8 cellular contexts compared by ENCODE assay signal in the genomic region with DNA sequence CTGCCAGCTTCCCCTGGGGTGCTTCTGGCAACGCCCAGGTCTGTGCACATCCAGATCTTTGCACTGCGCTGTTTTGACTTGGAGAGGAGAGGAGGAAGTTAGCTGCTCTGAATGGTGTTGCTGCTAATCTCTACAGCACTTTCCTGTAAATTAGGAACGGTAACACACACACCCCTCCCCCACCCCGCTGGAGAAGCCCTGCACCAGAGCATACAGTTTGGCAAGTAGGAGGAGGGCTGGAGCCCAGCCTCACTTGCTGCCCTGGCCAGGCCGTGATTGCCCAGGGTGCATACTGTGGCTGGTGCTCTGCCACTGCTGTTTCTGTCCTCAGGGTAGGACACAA. TPM values are rescaled to one million over a fixed set of nuclear protein-coding genes. Genes with fewer than 3 reads are reported as not detected.
DNase-seq lines count a peak whose midpoint lies in the region; ATAC-seq and TF ChIP-seq lines count a peak whose summit lies in the region.
"Not testable (repeated sequence)": the region's sequence is repeated elsewhere in the genome, so short reads cannot be mapped to it uniquely, and the experiment has no call there.

No MANE protein-coding gene starts in this region.

- not testable (repeated sequence) for TF ChIP-seq POLR2A in heart left ventricle (IDR thresholded peaks at IDR 0.05)

- peak overlapping the region; percentile 60 for H4K8ac ChIP-seq in mesenchymal stem cell (ENCODE audit: low read length)

- peak overlapping the region in 11 of 12 donors; percentile 9 to 75 (median 45) for H3K27ac ChIP-seq in heart left ventricle
- not testable (repeated sequence) for H3K27ac ChIP-seq in mesenchymal stem cell (ENCODE audit: low read length, poor library complexity, severe bottlenecking)

- H3K9me3 ChIP-seq in heart left ventricle; mesenchymal stem cell (ENCODE audit: control insufficient read depth, low read length): not testable (repeated sequence)

- H3K14ac ChIP-seq in mesenchymal stem cell (ENCODE audit: low read length in 2 of 2) = peak overlapping the region in 1 of 2 experiments; percentile 51

- H3K79me1 ChIP-seq in mesenchymal stem cell (replicated peaks; ENCODE audit: low read length, poor library complexity, severe bottlenecking) = peaks cover 25% of the 10 kb centered on the region

- in situ Hi-C loops in KBM-7 (cut with MboI; ENCODE audit: low pct_unique_long_range_greater_than_20kb, low sequenced_read_pairs) = not testable (repeated sequence)

- H3K36me3 Mint-ChIP-seq in brain; stimulated activated effector memory CD8-positive, alpha-beta T cell treated with anti-CD3 and anti-CD28 coated beads, Interleukin-12 subunit alpha, Interleukin-12 subunit beta, amount 100 ng/mL, for 72 hours: not testable (repeated sequence)

- intact Hi-C loops in heart left ventricle (cut with DNase I) = not testable (repeated sequence)

- not testable (repeated sequence) for H3K4me2 ChIP-seq in mesenchymal stem cell (ENCODE audit: low read length, poor library complexity, severe bottlenecking)

- H3K9me3 Mint-ChIP-seq in brain; stimulated activated effector memory CD8-positive, alpha-beta T cell treated with anti-CD3 and anti-CD28 coated beads, Interleukin-12 subunit alpha, Interleukin-12 subunit beta, amount 100 ng/mL, for 72 hours: not testable (repeated sequence)

- not testable (repeated sequence) for H3K4me3 ChIP-seq in heart left ventricle; mesenchymal stem cell (ENCODE audit: insufficient read depth in 1 of 2, low read depth in 1 of 2, low read length in 2 of 2)

- H3K27ac Mint-ChIP-seq in brain = peak overlapping the region in 3 of 5 experiments; percentile 34 to 80 (median 43)
- H3K27ac Mint-ChIP-seq in stimulated activated effector memory CD8-positive, alpha-beta T cell treated with anti-CD3 and anti-CD28 coated beads, Interleukin-12 subunit alpha, Interleukin-12 subunit beta, amount 100 ng/mL, for 72 hours = peak overlapping the region; percentile 64

- not testable (repeated sequence) for H3K9ac ChIP-seq in mesenchymal stem cell (ENCODE audit: low read length)

- H2BK120ac ChIP-seq in mesenchymal stem cell (ENCODE audit: low read depth, low read length) = not testable (repeated sequence)

- H3K4me1 ChIP-seq in heart left ventricle = peaks cover 4 to 67% (median 35%) of the 10 kb centered on the region in 12 donors
- not testable (repeated sequence) for H3K4me1 ChIP-seq in mesenchymal stem cell (ENCODE audit: control insufficient read depth, insufficient read depth, low read depth, low read length)

- not testable (repeated sequence) for H3K4me3 Mint-ChIP-seq in brain; stimulated activated effector memory CD8-positive, alpha-beta T cell treated with anti-CD3 and anti-CD28 coated beads, Interleukin-12 subunit alpha, Interleukin-12 subunit beta, amount 100 ng/mL, for 72 hours

- not testable (repeated sequence) for H3K4ac ChIP-seq in mesenchymal stem cell (ENCODE audit: low read depth in 1 of 2, low read length in 2 of 2)

- not testable (repeated sequence) for H3K27me3 ChIP-seq in heart left ventricle; mesenchymal stem cell (ENCODE audit: control insufficient read depth in 1 of 2, insufficient read depth in 1 of 2, low read length in 2 of 2)

- ATAC-seq in heart left ventricle = peak; percentile 78 to 89 (median 84)
- not testable (repeated sequence) for ATAC-seq in stimulated activated effector memory CD8-positive, alpha-beta T cell treated with anti-CD3 and anti-CD28 coated beads, Interleukin-12 subunit alpha, Interleukin-12 subunit beta, amount 100 ng/mL, for 72 hours

- DNase-seq in CMK (ENCODE audit: low read depth) (peak; percentile 58), KBM-7 (peak; percentile 85), NCI-H2196 (lab: John Stamatoyannopoulos, UW; ENCODE audit: unreplicated experiment) (peak; percentile 78), RPMI8226 (peak; percentile 52), heart left ventricle (peak in 4 of 5 donors; percentile 66 to 84 (median 72))
- DNase-seq in mesenchymal stem cell; stimulated activated effector memory CD8-positive, alpha-beta T cell treated with anti-CD3 and anti-CD28 coated beads, Interleukin-12 subunit alpha, Interleukin-12 subunit beta, amount 100 ng/mL, for 72 hours (ENCODE audit: low spot score in 2 of 2): not testable (repeated sequence)

- H3K18ac ChIP-seq in mesenchymal stem cell (ENCODE audit: low read depth in 1 of 2, low read length in 2 of 2) = not testable (repeated sequence)

- H2AFZ ChIP-seq in mesenchymal stem cell (ENCODE audit: low read depth, low read length) = not testable (repeated sequence)

- H2BK15ac ChIP-seq in mesenchymal stem cell (ENCODE audit: low read depth, poor library complexity, severe bottlenecking) = not testable (repeated sequence)

- H3K27me3 Mint-ChIP-seq in brain = not testable (repeated sequence)

- H3K36me3 ChIP-seq in heart left ventricle; mesenchymal stem cell (ENCODE audit: control insufficient read depth in 1 of 2, insufficient read depth in 2 of 2, low read depth in 1 of 2, low read length in 2 of 2): not testable (repeated sequence)

- not testable (repeated sequence) for H2AK5ac ChIP-seq in mesenchymal stem cell (ENCODE audit: low read length, severe bottlenecking)

- peak overlapping the region in 1 of 2 experiments; percentile 64 for H2BK12ac ChIP-seq in mesenchymal stem cell (ENCODE audit: low read length in 2 of 2)

- not testable (repeated sequence) for TF ChIP-seq CTCF in brain (conservative IDR thresholded peaks at IDR 0.05); heart left ventricle (IDR thresholded peaks at IDR 0.05)

- not testable (repeated sequence) for H4K91ac ChIP-seq in mesenchymal stem cell (ENCODE audit: low read length)

- H2BK5ac ChIP-seq in mesenchymal stem cell (ENCODE audit: low read depth, low read length, poor library complexity, severe bottlenecking) = not testable (repeated sequence)

- peaks cover 28% of the 10 kb centered on the region for H3K4me1 Mint-ChIP-seq in brain
- peaks cover 28% of the 10 kb centered on the region for H3K4me1 Mint-ChIP-seq in stimulated activated effector memory CD8-positive, alpha-beta T cell treated with anti-CD3 and anti-CD28 coated beads, Interleukin-12 subunit alpha, Interleukin-12 subunit beta, amount 100 ng/mL, for 72 hours

- 14 to 34% (median 17%) methylated on average over 4 to 5 of the region's 5 CpGs for WGBS in heart left ventricle, 4 donors
- WGBS in mesenchymal stem cell = 26% methylated on average over 3 of the region's 5 CpGs

- H3K23ac ChIP-seq in mesenchymal stem cell (ENCODE audit: low read length in 2 of 2) = not testable (repeated sequence)

RNA-seq across cellular contexts. Expression of gene ST3GAL4, which starts 31.2 kb away (rescaled TPM):
- 43.9 TPM for polyA plus RNA-seq in brain (ENCODE audit: insufficient read depth, low read depth, low replicate concordance)
- 10 to 100 TPM; 30.6 to 88.5 (median 59.8) TPM for total RNA-seq in heart left ventricle
- polyA plus RNA-seq in heart left ventricle = 100 to 1,000 TPM in 1 of 2 donors, 10 to 100 TPM in 1; 66.1 to 168 TPM
- polyA plus RNA-seq in mesenchymal stem cell (2013, experiment 1 of 2) = 11.1 TPM
- polyA plus RNA-seq in mesenchymal stem cell (2013, experiment 2 of 2) = 11.5 TPM
